23 cellular contexts compared by ENCODE assay signal in genomic region chr18:67410075-67410474, GRCh38.
"Had no signal": no experiment of that assay in that cellular context is flagged by ENCODE, and none has a peak within 500 bp of the region (broad histone marks: within the 10 kb centered on the region; RNA-seq: fewer than 3 reads in every experiment).

No MANE protein-coding gene starts in this region.

- H3K9me3 ChIP-seq: gastroesophageal sphincter, heart right ventricle, mucosa of descending colon, pancreas, right lobe of liver, testis, upper lobe of left lung had no signal

- H3K4me1 ChIP-seq: heart right ventricle, neural progenitor cell, right lobe of liver, testis, upper lobe of left lung had no signal

- H3K4me3 Mint-ChIP-seq: activated B cell treated with CpG ODN at 0.5 μM for 24 hours; activated CD4-positive, alpha-beta memory T cell treated with anti-CD3 and anti-CD28 coated beads, Interleukin-2, amount 10 ng/mL, durations not matched to agents 7 days and 5 days; activated CD8-positive, alpha-beta memory T cell treated with anti-CD3 and anti-CD28 coated beads, Interleukin-2, amount 10 ng/mL, durations not matched to agents 7 days and 5 days; activated naive CD8-positive, alpha-beta T cell treated with anti-CD3 and anti-CD28 coated beads for 36 hours; brain; naive thymus-derived CD4-positive, alpha-beta T cell; neural progenitor cell; stimulated activated memory B cell treated with anti-CD40 and anti-IgM and Interleukin-4, amounts not matched to agents 10 μg/mL and 1 μg/mL and 100 μg/mL, for 72 hours; T-helper 2 cell treated with Interferon-gamma antibody and Interleukin-4, amounts not matched to agents 5 μg/mL and 100 μg/mL, for 36 hours had no signal

- H3K4me1 Mint-ChIP-seq: activated B cell treated with CpG ODN at 0.5 μM for 24 hours; activated CD4-positive, alpha-beta memory T cell treated with anti-CD3 and anti-CD28 coated beads, Interleukin-2, amount 10 ng/mL, durations not matched to agents 7 days and 5 days; activated CD8-positive, alpha-beta memory T cell treated with anti-CD3 and anti-CD28 coated beads, Interleukin-2, amount 10 ng/mL, durations not matched to agents 7 days and 5 days; neural progenitor cell; stimulated activated memory B cell treated with anti-CD40 and anti-IgM and Interleukin-4, amounts not matched to agents 10 μg/mL and 1 μg/mL and 100 μg/mL, for 72 hours had no signal

- H3K4me3 ChIP-seq: coronary artery, gastroesophageal sphincter, heart right ventricle, mucosa of descending colon, neural progenitor cell, pancreas, right lobe of liver, testis, upper lobe of left lung had no signal

- H3K27me3 ChIP-seq: gastroesophageal sphincter, heart right ventricle, neural progenitor cell, pancreas, right lobe of liver, testis, upper lobe of left lung had no signal

- H3K27ac Mint-ChIP-seq: activated B cell treated with CpG ODN at 0.5 μM for 24 hours; activated CD4-positive, alpha-beta memory T cell treated with anti-CD3 and anti-CD28 coated beads, Interleukin-2, amount 10 ng/mL, durations not matched to agents 7 days and 5 days; activated CD8-positive, alpha-beta memory T cell treated with anti-CD3 and anti-CD28 coated beads, Interleukin-2, amount 10 ng/mL, durations not matched to agents 7 days and 5 days; activated naive CD8-positive, alpha-beta T cell treated with anti-CD3 and anti-CD28 coated beads for 36 hours; brain; naive thymus-derived CD4-positive, alpha-beta T cell; neural progenitor cell; stimulated activated memory B cell treated with anti-CD40 and anti-IgM and Interleukin-4, amounts not matched to agents 10 μg/mL and 1 μg/mL and 100 μg/mL, for 72 hours; T-helper 2 cell treated with Interferon-gamma antibody and Interleukin-4, amounts not matched to agents 5 μg/mL and 100 μg/mL, for 36 hours had no signal

- ATAC-seq: activated CD8-positive, alpha-beta memory T cell treated with anti-CD3 and anti-CD28 coated beads, Interleukin-2, amount 10 ng/mL, durations not matched to agents 7 days and 5 days; gastroesophageal sphincter; heart right ventricle; left ventricle myocardium superior; mucosa of descending colon; naive thymus-derived CD4-positive, alpha-beta T cell; pancreas; right lobe of liver; stimulated activated memory B cell treated with anti-CD40 and anti-IgM and Interleukin-4, amounts not matched to agents 10 μg/mL and 1 μg/mL and 100 μg/mL, for 72 hours had no signal

- H3K36me3 ChIP-seq: gastroesophageal sphincter, heart right ventricle, neural progenitor cell, pancreas, right lobe of liver, upper lobe of left lung had no signal

- H3K9me3 Mint-ChIP-seq: activated B cell treated with CpG ODN at 0.5 μM for 24 hours; activated CD4-positive, alpha-beta memory T cell treated with anti-CD3 and anti-CD28 coated beads, Interleukin-2, amount 10 ng/mL, durations not matched to agents 7 days and 5 days; activated naive CD8-positive, alpha-beta T cell treated with anti-CD3 and anti-CD28 coated beads for 36 hours; brain; neural progenitor cell; stimulated activated memory B cell treated with anti-CD40 and anti-IgM and Interleukin-4, amounts not matched to agents 10 μg/mL and 1 μg/mL and 100 μg/mL, for 72 hours; T-helper 2 cell treated with Interferon-gamma antibody and Interleukin-4, amounts not matched to agents 5 μg/mL and 100 μg/mL, for 36 hours had no signal

- H3K27ac ChIP-seq: coronary artery, gastroesophageal sphincter, heart right ventricle, neural progenitor cell, pancreas, right lobe of liver, testis, upper lobe of left lung had no signal

- H2AFZ ChIP-seq: neural progenitor cell had no signal

- H3K36me3 Mint-ChIP-seq: activated CD8-positive, alpha-beta memory T cell treated with anti-CD3 and anti-CD28 coated beads, Interleukin-2, amount 10 ng/mL, durations not matched to agents 7 days and 5 days; activated naive CD8-positive, alpha-beta T cell treated with anti-CD3 and anti-CD28 coated beads for 36 hours; brain; naive thymus-derived CD4-positive, alpha-beta T cell; neural progenitor cell; stimulated activated memory B cell treated with anti-CD40 and anti-IgM and Interleukin-4, amounts not matched to agents 10 μg/mL and 1 μg/mL and 100 μg/mL, for 72 hours had no signal

- H3K4me2 ChIP-seq: neural progenitor cell had no signal

- H3K9ac ChIP-seq: neural progenitor cell had no signal

- H3K27me3 Mint-ChIP-seq: activated B cell treated with CpG ODN at 0.5 μM for 24 hours; activated CD4-positive, alpha-beta memory T cell treated with anti-CD3 and anti-CD28 coated beads, Interleukin-2, amount 10 ng/mL, durations not matched to agents 7 days and 5 days; activated naive CD8-positive, alpha-beta T cell treated with anti-CD3 and anti-CD28 coated beads for 36 hours; brain; stimulated activated memory B cell treated with anti-CD40 and anti-IgM and Interleukin-4, amounts not matched to agents 10 μg/mL and 1 μg/mL and 100 μg/mL, for 72 hours had no signal

- DNase-seq: activated B cell treated with CpG ODN at 0.5 μM for 24 hours; activated CD4-positive, alpha-beta memory T cell treated with anti-CD3 and anti-CD28 coated beads, Interleukin-2, amount 10 ng/mL, durations not matched to agents 7 days and 5 days; activated CD4-positive, alpha-beta T cell treated with anti-CD3 and anti-CD28 coated beads for 48 hours; activated CD8-positive, alpha-beta memory T cell treated with anti-CD3 and anti-CD28 coated beads, Interleukin-2, amount 10 ng/mL, durations not matched to agents 7 days and 5 days; activated naive CD8-positive, alpha-beta T cell treated with anti-CD3 and anti-CD28 coated beads for 36 hours; amygdala; central memory CD4-positive, alpha-beta T cell; heart right ventricle; kidney glomerular epithelial cell; left ventricle myocardium superior; mucosa of descending colon; naive thymus-derived CD4-positive, alpha-beta T cell; pancreas; right lobe of liver; stimulated activated CD4-positive, alpha-beta T cell treated with anti-CD3 and anti-CD28 coated beads, Interleukin-4, amount 100 ng/mL, for 4 hours; testis; upper lobe of left lung had no signal
